In genomic region chr3:36700537-36701248, GRCh38 we compare ENCODE assay signal across 8 cellular contexts.
DNase-seq lines count a peak whose midpoint lies in the region; ATAC-seq and TF ChIP-seq lines count a peak whose summit lies in the region.

No MANE protein-coding gene starts in this region.

- intact Hi-C loops in dorsolateral prefrontal cortex (cut with DNase I), result loop anchor here (5.0 kb wide), 1 partner anchor 733 kb away; no protein-coding TSS in a partner anchor
- intact Hi-C loops in testis (cut with DNase I; ENCODE audit: low total_unique reads), result no loop called here

- H3K27ac ChIP-seq in C4-2B (no peak overlapping the region), dorsolateral prefrontal cortex (no peak overlapping the region), testis (no peak overlapping the region)

- no peaks in the 10 kb centered on the region for H3K9me3 ChIP-seq in testis

- WGBS in testis, 2 donors, result 7 to 28% methylated on average over 3 of the region's 3 CpGs

- H3K36me3 ChIP-seq in testis (ENCODE audit: low read depth, missing control alignments), result no peaks in the 10 kb centered on the region

- peak; percentile 41 for DNase-seq in NCI-H1694 treated with DMSO at 0.1 percent for 48 hours (lab: John Stamatoyannopoulos, UW)
- peak in 3 of 5 donors; percentile 3 to 36 (median 11) for DNase-seq in T-helper 1 cell
- DNase-seq in dorsolateral prefrontal cortex, result peak; percentile 33 to 74 (median 64)
- DNase-seq in medulla oblongata (ENCODE audit: extremely low spot score), result peak; percentile 73
- DNase-seq in testis, result peak; percentile 67

- TF ChIP-seq CTCF in C4-2B (conservative IDR thresholded peaks at IDR 0.05) (peak; percentile 72), dorsolateral prefrontal cortex (IDR thresholded peaks at IDR 0.05 in 54 of 56, conservative IDR thresholded peaks at IDR 0.05 in 2 of 56; ENCODE audit: low read depth in 1 of 56, partially characterized antibody in 56 of 56) (peak; percentile 35 to 90 (median 77)), testis (IDR thresholded peaks at IDR 0.05) (peak; percentile 26 to 62 (median 53))

- H3K4me3 ChIP-seq in dorsolateral prefrontal cortex (no peak overlapping the region), testis (no peak overlapping the region)

- ATAC-seq in GM18867 (IDR thresholded peaks at IDR 0.05; ENCODE audit: unreplicated experiment) (peak; percentile 82), HG02973 (IDR thresholded peaks at IDR 0.05; ENCODE audit: unreplicated experiment) (peak; percentile 78)

- no peaks in the 10 kb centered on the region for H3K4me1 ChIP-seq in testis

- H3K27me3 ChIP-seq in dorsolateral prefrontal cortex (peaks cover 0 to 3% (median 0%) of the 10 kb centered on the region in 45 donors), testis (no peaks in the 10 kb centered on the region)

- TF ChIP-seq POLR2A in testis (IDR thresholded peaks at IDR 0.05), result no peak

Comparison
In these comparisons a context has a peak if more than half of its experiments do, and no peak if none do; other contexts are left out.
1. DNase-seq: peak in every context shown above with its lines; median percentile 73 in medulla oblongata; 67 in testis; 64 in dorsolateral prefrontal cortex; 41 in NCI-H1694 treated with DMSO at 0.1 percent for 48 hours; 11 in T-helper 1 cell.